ENCODE assay signal across 1 cellular context in the genomic region with DNA sequence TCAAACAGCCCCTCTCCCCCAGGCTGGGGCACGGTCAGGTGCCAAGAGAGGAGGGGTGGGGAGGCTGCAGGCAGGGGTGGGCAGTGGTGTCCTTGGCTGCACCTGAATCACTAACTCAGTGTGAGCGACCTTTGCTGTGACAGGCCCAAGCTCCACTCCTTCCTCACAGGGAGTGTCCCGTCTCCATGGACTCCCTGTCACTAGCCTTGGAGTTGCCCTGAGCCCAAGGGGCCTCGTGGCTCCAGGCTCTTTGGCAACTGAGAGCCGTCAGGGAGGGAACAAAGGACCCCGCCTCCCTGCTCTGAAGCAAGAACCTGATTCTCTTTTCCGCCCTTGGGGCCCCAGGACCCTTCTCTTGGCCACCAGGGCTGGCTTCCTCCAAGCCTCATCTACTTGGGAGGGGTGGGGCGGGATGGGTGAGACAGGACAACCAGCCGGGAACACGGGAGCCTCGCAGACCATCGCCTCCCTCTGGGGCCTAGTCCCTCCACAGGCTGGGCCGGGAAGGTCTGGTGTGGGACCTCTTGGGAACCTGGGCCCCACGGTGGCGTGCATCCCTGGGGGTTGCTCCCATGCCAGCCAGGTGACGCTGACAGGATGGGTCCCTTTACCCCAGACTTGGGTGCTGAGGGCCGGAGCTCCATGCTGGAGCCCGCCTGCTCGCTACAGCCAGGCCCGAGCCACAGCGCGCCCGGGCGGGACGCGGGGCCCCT.
TF ChIP-seq lines count a peak whose summit lies in the region.

No MANE protein-coding gene starts in this region.

TF ChIP-seq in WTC11, 78 proteins besides CTCF, POLR2A, EP300 and RAD21 (continued from another document):
- TF ChIP-seq, protein P1, sequence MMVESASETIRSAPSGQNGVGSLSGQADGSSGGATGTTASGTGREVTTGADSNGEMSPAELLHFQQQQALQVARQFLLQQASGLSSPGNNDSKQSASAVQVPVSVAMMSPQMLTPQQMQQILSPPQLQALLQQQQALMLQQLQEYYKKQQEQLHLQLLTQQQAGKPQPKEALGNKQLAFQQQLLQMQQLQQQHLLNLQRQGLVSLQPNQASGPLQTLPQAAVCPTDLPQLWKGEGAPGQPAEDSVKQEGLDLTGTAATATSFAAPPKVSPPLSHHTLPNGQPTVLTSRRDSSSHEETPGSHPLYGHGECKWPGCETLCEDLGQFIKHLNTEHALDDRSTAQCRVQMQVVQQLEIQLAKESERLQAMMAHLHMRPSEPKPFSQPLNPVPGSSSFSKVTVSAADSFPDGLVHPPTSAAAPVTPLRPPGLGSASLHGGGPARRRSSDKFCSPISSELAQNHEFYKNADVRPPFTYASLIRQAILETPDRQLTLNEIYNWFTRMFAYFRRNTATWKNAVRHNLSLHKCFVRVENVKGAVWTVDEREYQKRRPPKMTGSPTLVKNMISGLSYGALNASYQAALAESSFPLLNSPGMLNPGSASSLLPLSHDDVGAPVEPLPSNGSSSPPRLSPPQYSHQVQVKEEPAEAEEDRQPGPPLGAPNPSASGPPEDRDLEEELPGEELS (CRISPR knock-in tag; IDR thresholded peaks at IDR 0.05), result no peak
- TF ChIP-seq ZNF423 (CRISPR knock-in tag; IDR thresholded peaks at IDR 0.05), result no peak
